ENCODE assay signal across 8 cellular contexts in genomic region chrX:103464774-103465117, GRCh38.
DNase-seq lines count a peak whose midpoint lies in the region; ATAC-seq lines count a peak whose summit lies in the region.

No MANE protein-coding gene starts in this region.

- no peak overlapping the region for H3K9ac ChIP-seq in BLaER1
- H3K9ac ChIP-seq in endocrine pancreas (ENCODE audit: control insufficient read depth, insufficient read depth, low read length), result no peak overlapping the region
- no peak overlapping the region for H3K9ac ChIP-seq in mucosa of rectum (ENCODE audit: low read depth in 1 of 2, low read length in 2 of 2)

- H4K20me1 ChIP-seq in BLaER1, result no peaks in the 10 kb centered on the region

- H3K36me3 ChIP-seq in BLaER1, result no peaks in the 10 kb centered on the region
- no peaks in the 10 kb centered on the region for H3K36me3 ChIP-seq in endocrine pancreas (ENCODE audit: control insufficient read depth, insufficient read depth, low read length)
- H3K36me3 ChIP-seq in mucosa of rectum (ENCODE audit: control insufficient read depth in 2 of 2, insufficient read depth in 2 of 2, low read length in 2 of 2), result no peaks in the 10 kb centered on the region

- H3K4me3 ChIP-seq in BLaER1, result no peak overlapping the region
- H3K4me3 ChIP-seq in endocrine pancreas (ENCODE audit: control insufficient read depth, insufficient read depth, low read length), result peak overlapping the region; percentile 52
- H3K4me3 ChIP-seq in mucosa of rectum (ENCODE audit: low read length in 2 of 2), result peak overlapping the region; percentile 34 to 41

- peak; percentile 86 for ATAC-seq in GM19025 (IDR thresholded peaks at IDR 0.05; ENCODE audit: low read depth, unreplicated experiment)
- peak; percentile 91 for ATAC-seq in HG03378 (IDR thresholded peaks at IDR 0.05; ENCODE audit: unreplicated experiment)

- H3K9me3 ChIP-seq in BLaER1, result 0 out of 2 replicates have a peak, but pooled peaks cover 10% of the 10 kb centered on the region
- no peaks in the 10 kb centered on the region for H3K9me3 ChIP-seq in endocrine pancreas (ENCODE audit: control insufficient read depth, low read length)
- H3K9me3 ChIP-seq in mucosa of rectum (ENCODE audit: control insufficient read depth in 2 of 2, low read length in 2 of 2), result no peaks in the 10 kb centered on the region

- no peaks in the 10 kb centered on the region for H3K27me3 ChIP-seq in BLaER1
- no peaks in the 10 kb centered on the region for H3K27me3 ChIP-seq in endocrine pancreas (ENCODE audit: control insufficient read depth, insufficient read depth, low read length)
- H3K27me3 ChIP-seq in mucosa of rectum (ENCODE audit: control insufficient read depth in 2 of 2, insufficient read depth in 2 of 2, low read length in 2 of 2), result peaks cover 3 to 6% of the 10 kb centered on the region in 2 donors

- DNase-seq in NCI-H748 treated with DMSO at 0.1 percent for 48 hours (lab: John Stamatoyannopoulos, UW), result peak; percentile 30
- DNase-seq in activated CD8-positive, alpha-beta memory T cell treated with anti-CD3 and anti-CD28 coated beads for 1 hour (ENCODE audit: extremely low read depth in 1 of 2, low read depth in 1 of 2), result peak; percentile 32 to 54
- peak; percentile 25 to 64 for DNase-seq in stimulated activated CD8-positive, alpha-beta memory T cell treated with anti-CD3 and anti-CD28 coated beads, Interleukin-7, amount 100 ng/mL, for 1 hour (ENCODE audit: low read depth in 2 of 2)

- no peak overlapping the region for H3K27ac ChIP-seq in BLaER1
- H3K27ac ChIP-seq in mucosa of rectum (ENCODE audit: low read depth in 2 of 2, low read length in 2 of 2), result no peak overlapping the region

- H3K4me1 ChIP-seq in BLaER1 (no peaks in the 10 kb centered on the region), endocrine pancreas (ENCODE audit: control insufficient read depth, insufficient read depth, low read length) (no peaks in the 10 kb centered on the region), mucosa of rectum (ENCODE audit: control insufficient read depth in 2 of 2, insufficient read depth in 2 of 2, low read length in 2 of 2) (no peaks in the 10 kb centered on the region)

- peak overlapping the region; percentile 28; the same call in 1 of the 2 replicates for H3K4me2 ChIP-seq in BLaER1
